In genomic region chr9:133386338-133386737, GRCh38 we compare ENCODE assay signal across 1 cellular context.
TF ChIP-seq lines count a peak whose summit lies in the region.

No MANE protein-coding gene starts in this region.

TF ChIP-seq in HepG2, 621 proteins besides CTCF, POLR2A, EP300 and RAD21 (continued from another document and continues in another):
- TF ChIP-seq ZNF710 (CRISPR knock-in tag; IDR thresholded peaks at IDR 0.05; ENCODE audit: borderline replicate concordance) (no peak), ZNF510 (CRISPR knock-in tag; IDR thresholded peaks at IDR 0.05; ENCODE audit: low read depth) (no peak), HDAC2 (CRISPR knock-in tag; IDR thresholded peaks at IDR 0.05) (peak; percentile 63; the same call in 1 of the 2 replicates), ZBTB33 (CRISPR knock-in tag; IDR thresholded peaks at IDR 0.05) (no peak), E2F1 (CRISPR knock-in tag; IDR thresholded peaks at IDR 0.05) (0 out of 2 replicates have a peak, but pooled peaks have one; percentile 33), ZSCAN31 (CRISPR knock-in tag; IDR thresholded peaks at IDR 0.05; ENCODE audit: low read depth) (peak; percentile 74; the same call in 1 of the 2 replicates), ZNF563 (CRISPR knock-in tag; IDR thresholded peaks at IDR 0.05) (peak; percentile 61; the same call in 1 of the 2 replicates), ZFP90 (CRISPR knock-in tag; IDR thresholded peaks at IDR 0.05; ENCODE audit: borderline replicate concordance) (peak; percentile 76; the same call in 1 of the 2 replicates), ELF1 (CRISPR knock-in tag; IDR thresholded peaks at IDR 0.05) (peak; percentile 73), HDAC1 (CRISPR knock-in tag; IDR thresholded peaks at IDR 0.05) (peak; percentile 65), BHLHE40 (IDR thresholded peaks at IDR 0.05; ENCODE audit: low read length) (peak; percentile 87), ZNF766 (CRISPR knock-in tag; IDR thresholded peaks at IDR 0.05; ENCODE audit: borderline replicate concordance) (peak; percentile 54; the same call in 1 of the 2 replicates), ZBTB4 (CRISPR knock-in tag; IDR thresholded peaks at IDR 0.05; ENCODE audit: borderline replicate concordance) (peak; percentile 79; the same call in 1 of the 2 replicates), GABPB1 (CRISPR knock-in tag; IDR thresholded peaks at IDR 0.05) (peak; percentile 72), FOXA1 (IDR thresholded peaks at IDR 0.05) (no peak), FOXA1 (CRISPR knock-in tag; IDR thresholded peaks at IDR 0.05) (peak; percentile 52), ZFY (CRISPR knock-in tag; IDR thresholded peaks at IDR 0.05) (peak; percentile 86), EED (CRISPR knock-in tag; IDR thresholded peaks at IDR 0.05) (0 out of 2 replicates have a peak, but pooled peaks have one; percentile 38), NR2F6 (IDR thresholded peaks at IDR 0.05) (no peak), NR2F6 (CRISPR knock-in tag; IDR thresholded peaks at IDR 0.05) (peak; percentile 33; the same call in 1 of the 2 replicates), YEATS4 (CRISPR knock-in tag; IDR thresholded peaks at IDR 0.05; ENCODE audit: borderline replicate concordance) (peak; percentile 69; the same call in 1 of the 2 replicates), TSC22D2 (CRISPR knock-in tag; IDR thresholded peaks at IDR 0.05; ENCODE audit: borderline replicate concordance) (no peak), RFXAP (CRISPR knock-in tag; IDR thresholded peaks at IDR 0.05; ENCODE audit: borderline replicate concordance) (peak; percentile 26; the same call in 1 of the 2 replicates), FOXP4 (CRISPR knock-in tag; IDR thresholded peaks at IDR 0.05) (0 out of 2 replicates have a peak, but pooled peaks have one; percentile 54), ZNF768 (CRISPR knock-in tag; IDR thresholded peaks at IDR 0.05) (peak; percentile 81), PRDM10 (CRISPR knock-in tag; IDR thresholded peaks at IDR 0.05; ENCODE audit: low read depth) (no peak; the same call in 1 of the 2 replicates), FOXO1 (CRISPR knock-in tag; IDR thresholded peaks at IDR 0.05) (peak; percentile 93), HOXA3 (CRISPR knock-in tag; IDR thresholded peaks at IDR 0.05) (peak; percentile 72), TGIF2 (CRISPR knock-in tag; IDR thresholded peaks at IDR 0.05) (no peak), ZMYM3 (CRISPR knock-in tag; IDR thresholded peaks at IDR 0.05) (peak; percentile 23; the same call in 1 of the 2 replicates), HNF4A (CRISPR knock-in tag; IDR thresholded peaks at IDR 0.05) (peak; percentile 43; the same call in 1 of the 2 replicates), ESRRA (CRISPR knock-in tag; IDR thresholded peaks at IDR 0.05; ENCODE audit: low read depth) (0 out of 2 replicates have a peak, but pooled peaks have one; percentile 24), ZNF44 (CRISPR knock-in tag; IDR thresholded peaks at IDR 0.05) (no peak), MTA1 (CRISPR knock-in tag; IDR thresholded peaks at IDR 0.05; ENCODE audit: borderline replicate concordance) (0 out of 2 replicates have a peak, but pooled peaks have one; percentile 39), ZNF574 (CRISPR knock-in tag; IDR thresholded peaks at IDR 0.05) (peak; percentile 53), ZBTB14 (CRISPR knock-in tag; IDR thresholded peaks at IDR 0.05) (0 out of 2 replicates have a peak, but pooled peaks have one; percentile 25), ZNF530 (CRISPR knock-in tag; IDR thresholded peaks at IDR 0.05; ENCODE audit: low read depth) (no peak), ZNF629 (CRISPR knock-in tag; conservative IDR thresholded peaks at IDR 0.05) (peak; percentile 71; the same call in 1 of the 2 replicates), ZBTB1 (CRISPR knock-in tag; IDR thresholded peaks at IDR 0.05; ENCODE audit: borderline replicate concordance) (no peak), CHD4 (IDR thresholded peaks at IDR 0.05; ENCODE audit: borderline replicate concordance, low read length) (no peak), SOX5 (CRISPR knock-in tag; IDR thresholded peaks at IDR 0.05; ENCODE audit: borderline replicate concordance) (peak; percentile 61; the same call in 1 of the 2 replicates), ZNF761 (CRISPR knock-in tag; conservative IDR thresholded peaks at IDR 0.05) (0 out of 2 replicates have a peak, but pooled peaks have one; percentile 42), ELF3 (CRISPR knock-in tag; IDR thresholded peaks at IDR 0.05) (peak; percentile 82), AKAP8 (CRISPR knock-in tag; IDR thresholded peaks at IDR 0.05) (no peak)
